ENCODE assay signal across 17 cellular contexts in genomic region chr22:19270873-19271272, GRCh38.
"Had no signal": no experiment of that assay in that cellular context is flagged by ENCODE, and none has a peak within 500 bp of the region (broad histone marks: within the 10 kb centered on the region; RNA-seq: fewer than 3 reads in every experiment).

No MANE protein-coding gene starts in this region.

- H3K4me1 ChIP-seq: gastroesophageal sphincter, stomach had no signal

- H3K27ac Mint-ChIP-seq: activated CD4-positive, alpha-beta T cell treated with anti-CD3 and anti-CD28 coated beads, Interleukin-2, amount 10 ng/mL, durations not matched to agents 7 days and 5 days; activated naive CD8-positive, alpha-beta T cell treated with anti-CD3 and anti-CD28 coated beads, Interleukin-2, amount 50 U/mL, for 24 hours; activated T-helper 17 cell treated with anti-CD3 and anti-CD28 coated beads, Interleukin-2, amount 50 U/mL, for 72 hours; effector memory CD8-positive, alpha-beta T cell; mesothelial cell of epicardium; nephron progenitor cell; T-helper 2 cell treated with Interferon-gamma antibody and Interleukin-4, amounts not matched to agents 5 μg/mL and 100 μg/mL, for 36 hours had no signal

- H3K27ac ChIP-seq: gastroesophageal sphincter, heart right ventricle, stomach, thoracic aorta had no signal

- H3K27me3 Mint-ChIP-seq: activated T-helper 17 cell treated with anti-CD3 and anti-CD28 coated beads, Interleukin-2, amount 50 U/mL, for 72 hours; effector memory CD8-positive, alpha-beta T cell had no signal

- H3K4me1 Mint-ChIP-seq: activated CD4-positive, alpha-beta T cell treated with anti-CD3 and anti-CD28 coated beads, Interleukin-2, amount 10 ng/mL, durations not matched to agents 7 days and 5 days; activated naive CD8-positive, alpha-beta T cell treated with anti-CD3 and anti-CD28 coated beads, Interleukin-2, amount 50 U/mL, for 24 hours; activated T-helper 17 cell treated with anti-CD3 and anti-CD28 coated beads, Interleukin-2, amount 50 U/mL, for 72 hours had no signal

- H3K4me3 Mint-ChIP-seq: activated CD4-positive, alpha-beta T cell treated with anti-CD3 and anti-CD28 coated beads, Interleukin-2, amount 10 ng/mL, durations not matched to agents 7 days and 5 days; activated naive CD8-positive, alpha-beta T cell treated with anti-CD3 and anti-CD28 coated beads, Interleukin-2, amount 50 U/mL, for 24 hours; activated T-helper 17 cell treated with anti-CD3 and anti-CD28 coated beads, Interleukin-2, amount 50 U/mL, for 72 hours; effector memory CD8-positive, alpha-beta T cell; mesothelial cell of epicardium; nephron progenitor cell; T-helper 2 cell treated with Interferon-gamma antibody and Interleukin-4, amounts not matched to agents 5 μg/mL and 100 μg/mL, for 36 hours had no signal

- H3K4me3 ChIP-seq: gastroesophageal sphincter, heart right ventricle, lung, stomach, thoracic aorta had no signal

- ATAC-seq: activated naive CD8-positive, alpha-beta T cell treated with anti-CD3 and anti-CD28 coated beads, Interleukin-2, amount 50 U/mL, for 24 hours; activated T-helper 17 cell treated with anti-CD3 and anti-CD28 coated beads, Interleukin-2, amount 50 U/mL, for 72 hours; effector memory CD8-positive, alpha-beta T cell; gastroesophageal sphincter; heart right ventricle; sciatic nerve had no signal

- DNase-seq: activated CD4-positive, alpha-beta T cell treated with anti-CD3 and anti-CD28 coated beads, Interleukin-2, amount 10 ng/mL, durations not matched to agents 7 days and 5 days; activated CD8-positive, alpha-beta memory T cell treated with anti-CD3 and anti-CD28 coated beads for 24 hours; activated naive CD4-positive, alpha-beta T cell treated with Interleukin-2 at 50 U/mL for 16 hours; activated naive CD8-positive, alpha-beta T cell treated with anti-CD3 and anti-CD28 coated beads, Interleukin-2, amount 50 U/mL, for 24 hours; dermis blood vessel endothelial cell; effector memory CD8-positive, alpha-beta T cell; heart right ventricle; left colon; nephron progenitor cell; stomach had no signal

- H3K9me3 ChIP-seq: thoracic aorta had no signal

- H3K27me3 ChIP-seq: gastroesophageal sphincter, heart right ventricle, stomach had no signal
